12 cellular contexts compared by ENCODE assay signal in genomic region chr3:16917256-16917935, GRCh38. TPM values are rescaled to one million over a fixed set of nuclear protein-coding genes. Genes with fewer than 3 reads are reported as not detected.
DNase-seq lines count a peak whose midpoint lies in the region; ATAC-seq and TF ChIP-seq lines count a peak whose summit lies in the region.
"Had no signal": no experiment of that assay in that cellular context is flagged by ENCODE, and none has a peak within 500 bp of the region (broad histone marks: within the 10 kb centered on the region; RNA-seq: fewer than 3 reads in every experiment).

No MANE protein-coding gene starts in this region.

- H3K4me3 Mint-ChIP-seq in activated naive CD4-positive, alpha-beta T cell treated with anti-CD3 and anti-CD28 coated beads, Interleukin-2, amount 10 ng/mL, durations not matched to agents 7 days and 5 days: no peak overlapping the region
- peak overlapping the region; percentile 61 to 70 for H3K4me3 Mint-ChIP-seq in activated T-cell treated with anti-CD3 and anti-CD28 coated beads, Interleukin-2, amount 50 U/mL, for 72 hours

- H3K9me3 Mint-ChIP-seq in activated naive CD4-positive, alpha-beta T cell treated with anti-CD3 and anti-CD28 coated beads, Interleukin-2, amount 50 U/mL, for 72 hours: no peaks in the 10 kb centered on the region
- H3K9me3 Mint-ChIP-seq in activated naive CD4-positive, alpha-beta T cell treated with anti-CD3 and anti-CD28 coated beads, Interleukin-2, amount 10 ng/mL, durations not matched to agents 7 days and 5 days: no peaks in the 10 kb centered on the region
- no peaks in the 10 kb centered on the region for H3K9me3 Mint-ChIP-seq in activated T-cell treated with anti-CD3 and anti-CD28 coated beads, Interleukin-2, amount 50 U/mL, for 72 hours

- H3K27ac ChIP-seq in right atrium auricular region: peak overlapping the region; percentile 58 to 66
- H3K27ac ChIP-seq: BLaER1 treated with 17β-estradiol and CSF1 and Interleukin-3, amounts not matched to agents 10 nM and 100 nM; epithelial cell of prostate; sigmoid colon had no signal

- H3K36me3 Mint-ChIP-seq in activated naive CD4-positive, alpha-beta T cell treated with anti-CD3 and anti-CD28 coated beads, Interleukin-2, amount 50 U/mL, for 72 hours: no peaks in the 10 kb centered on the region
- peaks cover 11% of the 10 kb centered on the region for H3K36me3 Mint-ChIP-seq in activated naive CD4-positive, alpha-beta T cell treated with anti-CD3 and anti-CD28 coated beads, Interleukin-2, amount 10 ng/mL, durations not matched to agents 7 days and 5 days
- H3K36me3 Mint-ChIP-seq in activated T-cell treated with anti-CD3 and anti-CD28 coated beads, Interleukin-2, amount 50 U/mL, for 72 hours (ENCODE audit: insufficient read depth in 2 of 2): no peaks in the 10 kb centered on the region

- H3K27ac Mint-ChIP-seq in activated naive CD4-positive, alpha-beta T cell treated with anti-CD3 and anti-CD28 coated beads, Interleukin-2, amount 50 U/mL, for 72 hours: peak overlapping the region; percentile 84 to 87
- no peak overlapping the region for H3K27ac Mint-ChIP-seq in activated naive CD4-positive, alpha-beta T cell treated with anti-CD3 and anti-CD28 coated beads, Interleukin-2, amount 10 ng/mL, durations not matched to agents 7 days and 5 days
- peak overlapping the region; percentile 83 for H3K27ac Mint-ChIP-seq in activated T-cell treated with anti-CD3 and anti-CD28 coated beads, Interleukin-2, amount 50 U/mL, for 72 hours

- H3K9me3 ChIP-seq in right atrium auricular region (no peaks in the 10 kb centered on the region), MG63 (no peaks in the 10 kb centered on the region), BE2C (no peaks in the 10 kb centered on the region)
- H3K9me3 ChIP-seq: BLaER1 treated with 17β-estradiol and CSF1 and Interleukin-3, amounts not matched to agents 10 nM and 100 nM; sigmoid colon had no signal

- peak; percentile 85 to 90 for ATAC-seq in activated naive CD4-positive, alpha-beta T cell treated with anti-CD3 and anti-CD28 coated beads, Interleukin-2, amount 50 U/mL, for 72 hours
- ATAC-seq in activated T-cell treated with anti-CD3 and anti-CD28 coated beads, Interleukin-2, amount 50 U/mL, for 72 hours (replicated peaks in 1 of 2): peak; percentile 88 to 89
- ATAC-seq in stimulated activated naive CD8-positive, alpha-beta T cell treated with anti-CD3 and anti-CD28 coated beads, Interleukin-15, Interleukin-2, amounts not matched to agents 100 U/mL and 50 U/mL, for 24 hours: peak; percentile 88
- ATAC-seq in GM21576 (IDR thresholded peaks at IDR 0.05; ENCODE audit: unreplicated experiment): no peak

- H3K27me3 ChIP-seq in right atrium auricular region (no peaks in the 10 kb centered on the region), MG63 (no peaks in the 10 kb centered on the region), BE2C (no peaks in the 10 kb centered on the region)
- H3K27me3 ChIP-seq: BLaER1 treated with 17β-estradiol and CSF1 and Interleukin-3, amounts not matched to agents 10 nM and 100 nM; sigmoid colon had no signal

- H3K4me1 Mint-ChIP-seq in activated naive CD4-positive, alpha-beta T cell treated with anti-CD3 and anti-CD28 coated beads, Interleukin-2, amount 10 ng/mL, durations not matched to agents 7 days and 5 days: peaks cover 30% of the 10 kb centered on the region
- H3K4me1 Mint-ChIP-seq in activated T-cell treated with anti-CD3 and anti-CD28 coated beads, Interleukin-2, amount 50 U/mL, for 72 hours (ENCODE audit: low read depth): peaks cover 71% of the 10 kb centered on the region

- no peak for TF ChIP-seq CTCF in right atrium auricular region (IDR thresholded peaks at IDR 0.05)
- TF ChIP-seq CTCF in BE2C (IDR thresholded peaks at IDR 0.05; ENCODE audit: low read depth, low read length): no peak

- CTCF ChIA-PET in activated naive CD4-positive, alpha-beta T cell treated with anti-CD3 and anti-CD28 coated beads, Interleukin-2, amount 10 ng/mL, durations not matched to agents 7 days and 5 days (lab: Charles Lee): no interaction called here

- H3K4me1 ChIP-seq in right atrium auricular region: peaks cover 0 to 30% of the 10 kb centered on the region in 2 donors
- no peaks in the 10 kb centered on the region for H3K4me1 ChIP-seq in BE2C
- H3K4me1 ChIP-seq: sigmoid colon had no signal

- H3K27me3 Mint-ChIP-seq in activated naive CD4-positive, alpha-beta T cell treated with anti-CD3 and anti-CD28 coated beads, Interleukin-2, amount 10 ng/mL, durations not matched to agents 7 days and 5 days: no peaks in the 10 kb centered on the region
- H3K27me3 Mint-ChIP-seq in activated T-cell treated with anti-CD3 and anti-CD28 coated beads, Interleukin-2, amount 50 U/mL, for 72 hours (ENCODE audit: low read depth): no peaks in the 10 kb centered on the region

- H3K4me3 ChIP-seq in right atrium auricular region (no peak overlapping the region), MG63 (no peak overlapping the region), BE2C (ENCODE audit: low read depth, low read length) (no peak overlapping the region)
- H3K4me3 ChIP-seq: BLaER1 treated with 17β-estradiol and CSF1 and Interleukin-3, amounts not matched to agents 10 nM and 100 nM; sigmoid colon had no signal

- no peak for DNase-seq in activated naive CD4-positive, alpha-beta T cell treated with anti-CD3 and anti-CD28 coated beads, Interleukin-2, amount 50 U/mL, for 72 hours (ENCODE audit: low spot score in 2 of 2)
- DNase-seq in activated naive CD4-positive, alpha-beta T cell treated with anti-CD3 and anti-CD28 coated beads, Interleukin-2, amount 10 ng/mL, durations not matched to agents 7 days and 5 days: no peak
- DNase-seq in activated T-cell treated with anti-CD3 and anti-CD28 coated beads, Interleukin-2, amount 50 U/mL, for 72 hours: peak; percentile 27 to 34
- DNase-seq in right atrium auricular region (ENCODE audit: low spot score) (no peak), MG63 (no peak), BE2C (no peak)
- no peak for DNase-seq in stimulated activated naive CD8-positive, alpha-beta T cell treated with anti-CD3 and anti-CD28 coated beads, Interleukin-15, Interleukin-2, amounts not matched to agents 100 U/mL and 50 U/mL, for 24 hours
- DNase-seq: KBM-7, sigmoid colon had no signal

- H3K36me3 ChIP-seq in right atrium auricular region (no peaks in the 10 kb centered on the region), MG63 (no peaks in the 10 kb centered on the region), BE2C (no peaks in the 10 kb centered on the region)
- H3K36me3 ChIP-seq: sigmoid colon had no signal

RNA-seq across cellular contexts. Expression of gene PLCL2, which starts 32.6 kb away (rescaled TPM):
- 10 to 100 TPM; 17.8 to 20.5 TPM for total RNA-seq in activated naive CD4-positive, alpha-beta T cell treated with anti-CD3 and anti-CD28 coated beads, Interleukin-2, amount 50 U/mL, for 72 hours
- total RNA-seq in activated T-cell treated with anti-CD3 and anti-CD28 coated beads, Interleukin-2, amount 50 U/mL, for 72 hours: 10 to 100 TPM; 22.9 to 24.7 TPM
- 10 to 100 TPM; 32.4 to 35.2 TPM for total RNA-seq in right atrium auricular region
- 6.2 and 9.6 TPM in 2 replicates for total RNA-seq in MG63 (2014; rRNA removed; shearing (Covaris generic); ENCODE audit: low replicate concordance)
- 0.34 TPM for polyA plus RNA-seq in BE2C (2012; ENCODE audit: insufficient read depth, insufficient read length, low read depth)

Comparison
In these comparisons a context has a peak if more than half of its experiments do, and no peak if none do; other contexts are left out.
1. DNase-seq: peak in activated T-cell treated with anti-CD3 and anti-CD28 coated beads, Interleukin-2, amount 50 U/mL, for 72 hours (2 of 2); none in activated naive CD4-positive, alpha-beta T cell treated with anti-CD3 and anti-CD28 coated beads, Interleukin-2, amount 50 U/mL, for 72 hours (0 of 2), activated naive CD4-positive, alpha-beta T cell treated with anti-CD3 and anti-CD28 coated beads, Interleukin-2, amount 10 ng/mL, durations not matched to agents 7 days and 5 days (single experiment), right atrium auricular region (single experiment), stimulated activated naive CD8-positive, alpha-beta T cell treated with anti-CD3 and anti-CD28 coated beads, Interleukin-15, Interleukin-2, amounts not matched to agents 100 U/mL and 50 U/mL, for 24 hours (single experiment), MG63 (single experiment) and BE2C (single experiment).